In genomic region chr9:113943112-113944009, GRCh38 we compare ENCODE assay signal across 1 cellular context.
TF ChIP-seq lines count a peak whose summit lies in the region.

No MANE protein-coding gene starts in this region.

TF ChIP-seq in HepG2, 621 proteins besides CTCF, POLR2A, EP300 and RAD21 (continued from another document):
- TF ChIP-seq ZNF574 (CRISPR knock-in tag; IDR thresholded peaks at IDR 0.05): no peak
- no peak for TF ChIP-seq RXRA (CRISPR knock-in tag; IDR thresholded peaks at IDR 0.05)
- TF ChIP-seq ZNF367 (CRISPR knock-in tag; IDR thresholded peaks at IDR 0.05; ENCODE audit: borderline replicate concordance): no peak
- no peak for TF ChIP-seq ZNF350 (CRISPR knock-in tag; IDR thresholded peaks at IDR 0.05; ENCODE audit: borderline replicate concordance, low read depth)
- TF ChIP-seq ZBTB38 (CRISPR knock-in tag; IDR thresholded peaks at IDR 0.05): no peak
